9 cellular contexts compared by ENCODE assay signal in genomic region chr9:101737705-101738565, GRCh38. TPM values are rescaled to one million over a fixed set of nuclear protein-coding genes. Genes with fewer than 3 reads are reported as not detected.
DNase-seq lines count a peak whose midpoint lies in the region; TF ChIP-seq lines count a peak whose summit lies in the region.
"Had no signal": no experiment of that assay in that cellular context is flagged by ENCODE, and none has a peak within 500 bp of the region (broad histone marks: within the 10 kb centered on the region; RNA-seq: fewer than 3 reads in every experiment).

No MANE protein-coding gene starts in this region.

- in situ Hi-C loops in GM23248 (cut with MboI), result no loop called here

- H3K9me2 ChIP-seq in GM23248 (ENCODE audit: insufficient read depth), result no peaks in the 10 kb centered on the region

- H4K20me1 ChIP-seq in GM23248 (ENCODE audit: insufficient read depth), result no peaks in the 10 kb centered on the region

- no peak overlapping the region for H3K9ac ChIP-seq in GM23248

- H3K9me3 ChIP-seq in GM23248 (ENCODE audit: low read depth), result no peaks in the 10 kb centered on the region
- no peaks in the 10 kb centered on the region for H3K9me3 ChIP-seq in left ventricle myocardium inferior (replicated peaks)
- H3K9me3 ChIP-seq in SJCRH30 (replicated peaks), result no peaks in the 10 kb centered on the region

- TF ChIP-seq CTCF in left ventricle myocardium inferior (IDR thresholded peaks at IDR 0.05; ENCODE audit: borderline replicate concordance), result no peak

- H3K4me1 ChIP-seq in GM23248 (ENCODE audit: insufficient read depth), result no peaks in the 10 kb centered on the region
- H3K4me1 ChIP-seq in left ventricle myocardium inferior, result peaks cover 15% of the 10 kb centered on the region
- H3K4me1 ChIP-seq in SJCRH30, result no peaks in the 10 kb centered on the region

- H3F3A ChIP-seq in GM23248 (ENCODE audit: insufficient read depth), result no peaks in the 10 kb centered on the region

- 1 to 3% methylated on average over 59 to 70 of the region's 78 CpGs for WGBS in GM23248 (ENCODE audit: low coverage in 1 of 2, low lambda C conversion rate in 2 of 2, missing lambda C conversion rate in 2 of 2), 2 experiments

- peak overlapping the region; percentile 45 for H3K4me3 ChIP-seq in GM23248
- H3K4me3 ChIP-seq in left ventricle myocardium inferior, result peak overlapping the region; percentile 67
- H3K4me3 ChIP-seq in SJCRH30, result no peak overlapping the region

- intact Hi-C loops in left ventricle myocardium inferior (cut with micrococcal nuclease), result no loop called here

- DNase-seq in GM23248, result peak; percentile 27
- DNase-seq in NCI-H524 treated with DMSO at 0.1 percent for 48 hours (lab: John Stamatoyannopoulos, UW), result peak; percentile 59
- peak; percentile 12 for DNase-seq in left ventricle myocardium inferior
- peak; percentile 87 for DNase-seq in retina
- no peak for DNase-seq in SW480 (ENCODE audit: low spot score)
- DNase-seq in SJCRH30, result no peak
- no peak for DNase-seq in germinal center (ENCODE audit: low spot score)
- no peak for DNase-seq in cortex of kidney (lab: John Stamatoyannopoulos, UW)

- H3K27me3 ChIP-seq in GM23248 (replicated peaks; ENCODE audit: insufficient read depth) (peaks cover 46% of the 10 kb centered on the region), left ventricle myocardium inferior (ENCODE audit: low read depth) (peaks cover 90% of the 10 kb centered on the region), SJCRH30 (no peaks in the 10 kb centered on the region)

- H3K79me2 ChIP-seq in GM23248 (ENCODE audit: insufficient read depth), result no peaks in the 10 kb centered on the region

- H3K27ac ChIP-seq in GM23248 (no peak overlapping the region), left ventricle myocardium inferior (replicated peaks) (peak overlapping the region; percentile 20), SJCRH30 (no peak overlapping the region)

- H3K36me3 ChIP-seq in GM23248 (ENCODE audit: low read depth) (no peaks in the 10 kb centered on the region), left ventricle myocardium inferior (no peaks in the 10 kb centered on the region), SJCRH30 (no peaks in the 10 kb centered on the region)

- peak overlapping the region; percentile 56 for H3K4me2 ChIP-seq in GM23248 (ENCODE audit: unreplicated experiment)

- H2AFZ ChIP-seq in GM23248, result peak overlapping the region; percentile 17; the same call in 1 of the 2 replicates

RNA-seq across cellular contexts. Expression of gene GRIN3A, which starts 0.5 kb away (rescaled TPM):
- not detected in 2 replicates for total RNA-seq in GM23248 (2014; rRNA removed; shearing (Covaris generic))
- not detected in 2 replicates for polyA plus RNA-seq in GM23248 (2016; fragmentation: Nextera tagmentation; extraction: Ambion mirVana)
- total RNA-seq in left ventricle myocardium inferior, result 0.49 TPM
- not detected in 2 replicates for total RNA-seq in SJCRH30 (2014; rRNA removed; shearing (Covaris generic))
- total RNA-seq: myocyte had no signal

Comparison
In these comparisons a context has a peak if more than half of its experiments do, and no peak if none do; other contexts are left out.
1. DNase-seq: peak in GM23248 (single experiment), NCI-H524 treated with DMSO at 0.1 percent for 48 hours (single experiment), left ventricle myocardium inferior (single experiment) and retina (single experiment); none in SW480 (single experiment), SJCRH30 (0 of 2), germinal center (single experiment) and cortex of kidney (single experiment).